8 cellular contexts compared by ENCODE assay signal in the genomic region with DNA sequence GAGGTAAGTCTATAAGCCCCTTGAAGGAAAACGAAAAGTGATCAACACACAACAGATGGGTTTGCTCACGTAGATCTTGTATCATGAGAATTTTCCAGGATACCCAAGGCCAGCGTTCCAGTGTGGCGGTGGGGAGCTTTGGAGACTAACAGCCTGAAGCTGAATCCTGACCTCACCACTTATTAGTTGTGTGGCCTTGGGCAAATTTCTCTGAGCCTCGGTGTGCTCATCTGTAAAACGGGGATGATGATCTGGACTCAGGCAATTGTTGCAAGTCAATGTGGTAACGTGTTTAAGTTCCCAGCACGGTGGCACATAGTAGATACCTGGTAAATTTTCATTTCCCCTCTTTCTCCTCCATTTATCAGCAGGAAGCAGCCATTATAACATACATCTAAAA.
"Had no signal": no experiment of that assay in that cellular context is flagged by ENCODE, and none has a peak within 500 bp of the region (broad histone marks: within the 10 kb centered on the region; RNA-seq: fewer than 3 reads in every experiment).

No MANE protein-coding gene starts in this region.

- H3K9me3 Mint-ChIP-seq: HFFc6 had no signal

- DNase-seq: GM23248, GOT3, H7, HFFc6, IMR-90 had no signal

- H3K27ac ChIP-seq: GM23248 had no signal

- H3K36me3 ChIP-seq: HAP-1 had no signal

- H3K4me3 Mint-ChIP-seq: HFFc6 had no signal

- H3K27ac Mint-ChIP-seq: HFFc6 had no signal

- H3K9ac ChIP-seq: GM23248 had no signal

- FAIRE-seq: K562 had no signal

- H3K4me3 ChIP-seq: GM23248, HAP-1, K562 had no signal

- H3K9me3 ChIP-seq: HAP-1 had no signal

- ATAC-seq: HCT116, K562 had no signal

- H2AFZ ChIP-seq: GM23248 had no signal
